Comparison of ENCODE assay signal across 1 cellular context in genomic region chr15:57706405-57707209, GRCh38.
TF ChIP-seq lines count a peak whose summit lies in the region.

Gene POLR2M, plus strand, starts transcription at chr15:57706714. Its CDS starts 129 bp downstream, at chr15:57706843.

TF ChIP-seq in HepG2, 621 proteins besides CTCF, POLR2A, EP300 and RAD21 (continued from another document and continues in another):
- TF ChIP-seq, protein P1, sequence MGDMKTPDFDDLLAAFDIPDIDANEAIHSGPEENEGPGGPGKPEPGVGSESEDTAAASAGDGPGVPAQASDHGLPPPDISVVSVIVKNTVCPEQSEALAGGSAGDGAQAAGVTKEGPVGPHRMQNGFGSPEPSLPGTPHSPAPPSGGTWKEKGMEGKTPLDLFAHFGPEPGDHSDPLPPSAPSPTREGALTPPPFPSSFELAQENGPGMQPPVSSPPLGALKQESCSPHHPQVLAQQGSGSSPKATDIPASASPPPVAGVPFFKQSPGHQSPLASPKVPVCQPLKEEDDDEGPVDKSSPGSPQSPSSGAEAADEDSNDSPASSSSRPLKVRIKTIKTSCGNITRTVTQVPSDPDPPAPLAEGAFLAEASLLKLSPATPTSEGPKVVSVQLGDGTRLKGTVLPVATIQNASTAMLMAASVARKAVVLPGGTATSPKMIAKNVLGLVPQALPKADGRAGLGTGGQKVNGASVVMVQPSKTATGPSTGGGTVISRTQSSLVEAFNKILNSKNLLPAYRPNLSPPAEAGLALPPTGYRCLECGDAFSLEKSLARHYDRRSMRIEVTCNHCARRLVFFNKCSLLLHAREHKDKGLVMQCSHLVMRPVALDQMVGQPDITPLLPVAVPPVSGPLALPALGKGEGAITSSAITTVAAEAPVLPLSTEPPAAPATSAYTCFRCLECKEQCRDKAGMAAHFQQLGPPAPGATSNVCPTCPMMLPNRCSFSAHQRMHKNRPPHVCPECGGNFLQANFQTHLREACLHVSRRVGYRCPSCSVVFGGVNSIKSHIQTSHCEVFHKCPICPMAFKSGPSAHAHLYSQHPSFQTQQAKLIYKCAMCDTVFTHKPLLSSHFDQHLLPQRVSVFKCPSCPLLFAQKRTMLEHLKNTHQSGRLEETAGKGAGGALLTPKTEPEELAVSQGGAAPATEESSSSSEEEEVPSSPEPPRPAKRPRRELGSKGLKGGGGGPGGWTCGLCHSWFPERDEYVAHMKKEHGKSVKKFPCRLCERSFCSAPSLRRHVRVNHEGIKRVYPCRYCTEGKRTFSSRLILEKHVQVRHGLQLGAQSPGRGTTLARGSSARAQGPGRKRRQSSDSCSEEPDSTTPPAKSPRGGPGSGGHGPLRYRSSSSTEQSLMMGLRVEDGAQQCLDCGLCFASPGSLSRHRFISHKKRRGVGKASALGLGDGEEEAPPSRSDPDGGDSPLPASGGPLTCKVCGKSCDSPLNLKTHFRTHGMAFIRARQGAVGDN (CRISPR knock-in tag; IDR thresholded peaks at IDR 0.05), result peak; percentile 92
- TF ChIP-seq LCORL (IDR thresholded peaks at IDR 0.05), result 0 out of 2 replicates have a peak, but pooled peaks have one; percentile 33
- no peak for TF ChIP-seq LCORL (CRISPR knock-in tag; IDR thresholded peaks at IDR 0.05)
- TF ChIP-seq ZNF557 (CRISPR knock-in tag; IDR thresholded peaks at IDR 0.05), result 0 out of 2 replicates have a peak, but pooled peaks have one; percentile 9
- peak; percentile 14; the same call in 1 of the 2 replicates for TF ChIP-seq NFYC (CRISPR knock-in tag; IDR thresholded peaks at IDR 0.05)
- TF ChIP-seq ZNF260 (CRISPR knock-in tag; IDR thresholded peaks at IDR 0.05; ENCODE audit: borderline replicate concordance, low read depth), result no peak
- TF ChIP-seq U2AF2 (IDR thresholded peaks at IDR 0.05; ENCODE audit: low read depth, low read length), result no peak
- no peak for TF ChIP-seq ZNF589 (CRISPR knock-in tag; conservative IDR thresholded peaks at IDR 0.05)
- peak; percentile 94 for TF ChIP-seq RBFOX2 (IDR thresholded peaks at IDR 0.05; ENCODE audit: low read depth, low read length)
- TF ChIP-seq WIZ (CRISPR knock-in tag; IDR thresholded peaks at IDR 0.05), result peak; percentile 71; the same call in 1 of the 2 replicates
- peak; percentile 34; the same call in 1 of the 2 replicates for TF ChIP-seq BCL6 (CRISPR knock-in tag; IDR thresholded peaks at IDR 0.05)
- no peak for TF ChIP-seq ZNF33A (CRISPR knock-in tag; IDR thresholded peaks at IDR 0.05; ENCODE audit: borderline replicate concordance)
- peak; percentile 61; the same call in 1 of the 2 replicates for TF ChIP-seq MEIS1 (CRISPR knock-in tag; IDR thresholded peaks at IDR 0.05; ENCODE audit: borderline replicate concordance)
- TF ChIP-seq ZBTB21 (CRISPR knock-in tag; IDR thresholded peaks at IDR 0.05), result peak; percentile 90; the same call in 1 of the 2 replicates
- peak; percentile 97 for TF ChIP-seq YY1 (IDR thresholded peaks at IDR 0.05; ENCODE audit: insufficient read depth, insufficient replicate concordance, low read depth, low read length)
- TF ChIP-seq CEBPB (IDR thresholded peaks at IDR 0.05; ENCODE audit: borderline replicate concordance, low read depth, low read length), result peak; percentile 53; the same call in 1 of the 2 replicates
- TF ChIP-seq, protein P2, sequence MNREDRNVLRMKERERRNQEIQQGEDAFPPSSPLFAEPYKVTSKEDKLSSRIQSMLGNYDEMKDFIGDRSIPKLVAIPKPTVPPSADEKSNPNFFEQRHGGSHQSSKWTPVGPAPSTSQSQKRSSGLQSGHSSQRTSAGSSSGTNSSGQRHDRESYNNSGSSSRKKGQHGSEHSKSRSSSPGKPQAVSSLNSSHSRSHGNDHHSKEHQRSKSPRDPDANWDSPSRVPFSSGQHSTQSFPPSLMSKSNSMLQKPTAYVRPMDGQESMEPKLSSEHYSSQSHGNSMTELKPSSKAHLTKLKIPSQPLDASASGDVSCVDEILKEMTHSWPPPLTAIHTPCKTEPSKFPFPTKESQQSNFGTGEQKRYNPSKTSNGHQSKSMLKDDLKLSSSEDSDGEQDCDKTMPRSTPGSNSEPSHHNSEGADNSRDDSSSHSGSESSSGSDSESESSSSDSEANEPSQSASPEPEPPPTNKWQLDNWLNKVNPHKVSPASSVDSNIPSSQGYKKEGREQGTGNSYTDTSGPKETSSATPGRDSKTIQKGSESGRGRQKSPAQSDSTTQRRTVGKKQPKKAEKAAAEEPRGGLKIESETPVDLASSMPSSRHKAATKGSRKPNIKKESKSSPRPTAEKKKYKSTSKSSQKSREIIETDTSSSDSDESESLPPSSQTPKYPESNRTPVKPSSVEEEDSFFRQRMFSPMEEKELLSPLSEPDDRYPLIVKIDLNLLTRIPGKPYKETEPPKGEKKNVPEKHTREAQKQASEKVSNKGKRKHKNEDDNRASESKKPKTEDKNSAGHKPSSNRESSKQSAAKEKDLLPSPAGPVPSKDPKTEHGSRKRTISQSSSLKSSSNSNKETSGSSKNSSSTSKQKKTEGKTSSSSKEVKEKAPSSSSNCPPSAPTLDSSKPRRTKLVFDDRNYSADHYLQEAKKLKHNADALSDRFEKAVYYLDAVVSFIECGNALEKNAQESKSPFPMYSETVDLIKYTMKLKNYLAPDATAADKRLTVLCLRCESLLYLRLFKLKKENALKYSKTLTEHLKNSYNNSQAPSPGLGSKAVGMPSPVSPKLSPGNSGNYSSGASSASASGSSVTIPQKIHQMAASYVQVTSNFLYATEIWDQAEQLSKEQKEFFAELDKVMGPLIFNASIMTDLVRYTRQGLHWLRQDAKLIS (CRISPR knock-in tag; IDR thresholded peaks at IDR 0.05), result peak; percentile 79; the same call in 1 of the 2 replicates
- no peak for TF ChIP-seq MTERF4 (CRISPR knock-in tag; IDR thresholded peaks at IDR 0.05)
- peak; percentile 99 for TF ChIP-seq ZMYM4 (CRISPR knock-in tag; IDR thresholded peaks at IDR 0.05)
- no peak for TF ChIP-seq NONO (IDR thresholded peaks at IDR 0.05)
- peak; percentile 37; the same call in 1 of the 2 replicates for TF ChIP-seq NONO (CRISPR knock-in tag; conservative IDR thresholded peaks at IDR 0.05)
- peak; percentile 66; the same call in 1 of the 2 replicates for TF ChIP-seq GFI1 (CRISPR knock-in tag; IDR thresholded peaks at IDR 0.05; ENCODE audit: borderline replicate concordance)
- TF ChIP-seq HNRNPLL (IDR thresholded peaks at IDR 0.05; ENCODE audit: low read depth, low read length, poor library complexity, severe bottlenecking), result peak; percentile 99
- no peak for TF ChIP-seq HOXA7 (CRISPR knock-in tag; IDR thresholded peaks at IDR 0.05)
- TF ChIP-seq ARID4A (CRISPR knock-in tag; IDR thresholded peaks at IDR 0.05; ENCODE audit: borderline replicate concordance), result peak; percentile 84; the same call in 1 of the 2 replicates
- TF ChIP-seq ZNF691 (CRISPR knock-in tag; IDR thresholded peaks at IDR 0.05; ENCODE audit: borderline replicate concordance, low read depth), result peak; percentile 68; the same call in 1 of the 2 replicates
- 0 out of 2 replicates have a peak, but pooled peaks have one; percentile 18 for TF ChIP-seq ZSCAN9 (CRISPR knock-in tag; IDR thresholded peaks at IDR 0.05; ENCODE audit: borderline replicate concordance)
- peak; percentile 89 for TF ChIP-seq ZBTB7B (CRISPR knock-in tag; IDR thresholded peaks at IDR 0.05)
- TF ChIP-seq CREB1 (IDR thresholded peaks at IDR 0.05), result peak; percentile 89
- TF ChIP-seq CREB1 (CRISPR knock-in tag; IDR thresholded peaks at IDR 0.05), result peak; percentile 97
- TF ChIP-seq NFIB (CRISPR knock-in tag; IDR thresholded peaks at IDR 0.05; ENCODE audit: borderline replicate concordance), result no peak
- TF ChIP-seq AGO1 (IDR thresholded peaks at IDR 0.05; ENCODE audit: low read depth, low read length, poor library complexity, severe bottlenecking), result peak; percentile 56
- no peak for TF ChIP-seq RFXANK (CRISPR knock-in tag; IDR thresholded peaks at IDR 0.05)
- no peak for TF ChIP-seq ZFYVE20 (CRISPR knock-in tag; IDR thresholded peaks at IDR 0.05; ENCODE audit: borderline replicate concordance, low read depth)
- peak in 1 of 2 experiments; percentile 83; a peak in 2 of 4 replicates for TF ChIP-seq KLF16 (CRISPR knock-in tag; IDR thresholded peaks at IDR 0.05)
- no peak for TF ChIP-seq NFIC (IDR thresholded peaks at IDR 0.05; ENCODE audit: low read length)
- peak; percentile 92 for TF ChIP-seq KMT2B (CRISPR knock-in tag; IDR thresholded peaks at IDR 0.05)
- TF ChIP-seq, protein P3, sequence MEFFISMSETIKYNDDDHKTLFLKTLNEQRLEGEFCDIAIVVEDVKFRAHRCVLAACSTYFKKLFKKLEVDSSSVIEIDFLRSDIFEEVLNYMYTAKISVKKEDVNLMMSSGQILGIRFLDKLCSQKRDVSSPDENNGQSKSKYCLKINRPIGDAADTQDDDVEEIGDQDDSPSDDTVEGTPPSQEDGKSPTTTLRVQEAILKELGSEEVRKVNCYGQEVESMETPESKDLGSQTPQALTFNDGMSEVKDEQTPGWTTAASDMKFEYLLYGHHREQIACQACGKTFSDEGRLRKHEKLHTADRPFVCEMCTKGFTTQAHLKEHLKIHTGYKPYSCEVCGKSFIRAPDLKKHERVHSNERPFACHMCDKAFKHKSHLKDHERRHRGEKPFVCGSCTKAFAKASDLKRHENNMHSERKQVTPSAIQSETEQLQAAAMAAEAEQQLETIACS (CRISPR knock-in tag; IDR thresholded peaks at IDR 0.05), result 0 out of 2 replicates have a peak, but pooled peaks have one; percentile 12
- TF ChIP-seq CBFB (CRISPR knock-in tag; IDR thresholded peaks at IDR 0.05), result peak; percentile 71; the same call in 1 of the 2 replicates
- peak; percentile 97 for TF ChIP-seq ELF3 (CRISPR knock-in tag; IDR thresholded peaks at IDR 0.05)
- 0 out of 2 replicates have a peak, but pooled peaks have one; percentile 42 for TF ChIP-seq DR1 (CRISPR knock-in tag; IDR thresholded peaks at IDR 0.05)
- peak; percentile 79; the same call in 1 of the 2 replicates for TF ChIP-seq ZNF224 (CRISPR knock-in tag; IDR thresholded peaks at IDR 0.05)
- TF ChIP-seq SNAPC2 (CRISPR knock-in tag; IDR thresholded peaks at IDR 0.05), result 0 out of 2 replicates have a peak, but pooled peaks have one; percentile 12
- TF ChIP-seq FOXO1 (CRISPR knock-in tag; IDR thresholded peaks at IDR 0.05), result peak; percentile 68
- TF ChIP-seq MLXIP (CRISPR knock-in tag; IDR thresholded peaks at IDR 0.05; ENCODE audit: borderline replicate concordance), result no peak
- TF ChIP-seq ZMAT3 (CRISPR knock-in tag; conservative IDR thresholded peaks at IDR 0.05), result peak; percentile 61
- TF ChIP-seq HOXD1 (CRISPR knock-in tag; IDR thresholded peaks at IDR 0.05), result no peak
